23 cellular contexts compared by ENCODE assay signal in the genomic region with DNA sequence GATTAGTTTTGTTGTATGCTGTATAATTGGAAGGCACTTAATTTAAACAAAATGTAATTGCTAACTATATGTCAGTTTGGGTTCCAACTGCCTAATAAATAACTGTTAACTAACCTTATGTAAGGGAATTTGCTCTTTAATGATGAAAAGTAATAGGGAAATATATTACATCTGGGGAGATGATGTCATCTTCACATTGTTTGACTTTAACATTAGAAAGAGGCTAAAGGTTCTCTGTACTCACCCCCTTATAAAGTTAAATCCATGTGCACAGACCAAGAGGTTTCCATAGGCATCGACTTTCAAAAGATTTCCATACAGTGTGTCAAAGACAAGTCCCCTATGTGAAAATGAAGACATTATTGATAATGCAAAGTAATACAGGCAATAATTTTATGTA.
DNase-seq lines count a peak whose midpoint lies in the region; ATAC-seq, FAIRE-seq and TF ChIP-seq lines count a peak whose summit lies in the region.
"Had no signal": no experiment of that assay in that cellular context is flagged by ENCODE, and none has a peak within 500 bp of the region (broad histone marks: within the 10 kb centered on the region; RNA-seq: fewer than 3 reads in every experiment).

No MANE protein-coding gene starts in this region.

- ATAC-seq in HepG2 (no peak), right lobe of liver (no peak), gastrocnemius medialis (no peak), HG02678 (IDR thresholded peaks at IDR 0.05; ENCODE audit: unreplicated experiment) (no peak)
- no peak for ATAC-seq in CD8-positive, alpha-beta T cell
- ATAC-seq: GM12878, K562 had no signal

- H3K4me2 ChIP-seq in HepG2 (ENCODE audit: low read depth, low read length) = no peak overlapping the region
- no peak overlapping the region for H3K4me2 ChIP-seq in PC-9
- H3K4me2 ChIP-seq: BLaER1 had no signal

- in situ Hi-C loops in HepG2 (cut with HindIII; ENCODE audit: extremely low pct_ligation_motif_present, low pct_unique_long_range_greater_than_20kb) (no loop called here), gastrocnemius medialis (cut with MboI; ENCODE audit: low sequenced_read_pairs in 4 of 4) (loop anchor here in 1 of 4 donors (25.0 kb wide), 1 partner anchor 132 kb away; a partner anchor contains a TSS)

- H3K27ac ChIP-seq in HepG2 (ENCODE audit: extremely low read length, insufficient read depth, low read length) (no peak overlapping the region), right lobe of liver (no peak overlapping the region), PC-9 (0 out of 2 replicates have a peak overlapping the region, but pooled peaks have one; percentile 14), gastrocnemius medialis (peak overlapping the region; percentile 79 to 92 (median 84))
- H3K27ac ChIP-seq in CD8-positive, alpha-beta T cell (ENCODE audit: low read depth, low read length) = no peak overlapping the region
- H3K27ac ChIP-seq: 22Rv1, BLaER1, HL-60 had no signal

- 0 out of 2 replicates have a peak, but pooled peaks cover 3% of the 10 kb centered on the region for H4K20me1 ChIP-seq in HepG2 (ENCODE audit: insufficient read depth, low read length)
- peaks cover 4% of the 10 kb centered on the region; the same call in 1 of the 2 replicates for H4K20me1 ChIP-seq in PC-9 (ENCODE audit: insufficient read depth)

- H2AFZ ChIP-seq in HepG2 (ENCODE audit: low read length) (no peak overlapping the region), PC-9 (no peak overlapping the region)

- H3K27me3 ChIP-seq in HepG2 (ENCODE audit: control insufficient read depth in 1 of 2, insufficient read depth in 2 of 2, low read length in 2 of 2) = no peaks in the 10 kb centered on the region
- H3K27me3 ChIP-seq in right lobe of liver = no peaks in the 10 kb centered on the region
- no peaks in the 10 kb centered on the region for H3K27me3 ChIP-seq in PC-9 (ENCODE audit: insufficient read depth, low read depth)
- H3K27me3 ChIP-seq in gastrocnemius medialis = no peaks in the 10 kb centered on the region
- H3K27me3 ChIP-seq in CD8-positive, alpha-beta T cell (ENCODE audit: insufficient read depth, low read length) = no peaks in the 10 kb centered on the region
- H3K27me3 ChIP-seq: BLaER1 had no signal

- TF ChIP-seq CTCF in HepG2 (CRISPR knock-in tag; IDR thresholded peaks at IDR 0.05) = no peak
- TF ChIP-seq CTCF in right lobe of liver (IDR thresholded peaks at IDR 0.05) = no peak
- no peak for TF ChIP-seq CTCF in PC-9 (conservative IDR thresholded peaks at IDR 0.05)
- no peak for TF ChIP-seq CTCF in gastrocnemius medialis (IDR thresholded peaks at IDR 0.05 in 4 of 5, conservative IDR thresholded peaks at IDR 0.05 in 1 of 5)
- no peak for TF ChIP-seq CTCF in CD8-positive, alpha-beta T cell (IDR thresholded peaks at IDR 0.05)

- FAIRE-seq in HepG2 (lab: Jason Lieb, UNC) = no peak
- FAIRE-seq: GM12878, GM18507, H1, K562 had no signal

- no peaks in the 10 kb centered on the region for H3K9me3 ChIP-seq in HepG2 (ENCODE audit: low read length)
- no peaks in the 10 kb centered on the region for H3K9me3 ChIP-seq in right lobe of liver
- no peaks in the 10 kb centered on the region for H3K9me3 ChIP-seq in PC-9 (ENCODE audit: insufficient read depth, low read depth)
- H3K9me3 ChIP-seq in gastrocnemius medialis = no peaks in the 10 kb centered on the region
- H3K9me3 ChIP-seq in CD8-positive, alpha-beta T cell (ENCODE audit: low read length) = no peaks in the 10 kb centered on the region
- H3K9me3 ChIP-seq: BLaER1 had no signal

- H3K36me3 ChIP-seq in HepG2 (replicated peaks in 1 of 2; ENCODE audit: control insufficient read depth in 1 of 2, insufficient read depth in 2 of 2, low read length in 2 of 2) = peaks cover 12 to 47% of the 10 kb centered on the region in 2 experiments
- peaks cover 0 to 23% (median 5%) of the 10 kb centered on the region in 4 donors for H3K36me3 ChIP-seq in right lobe of liver
- peaks cover 17% of the 10 kb centered on the region; the same call in 1 of the 2 replicates for H3K36me3 ChIP-seq in PC-9 (ENCODE audit: low read depth)
- H3K36me3 ChIP-seq in gastrocnemius medialis = peaks cover 0 to 15% of the 10 kb centered on the region in 2 donors
- H3K36me3 ChIP-seq in CD8-positive, alpha-beta T cell (ENCODE audit: insufficient read depth, low read length) = peaks cover 5% of the 10 kb centered on the region

- POLR2A ChIA-PET in HepG2 (lab: Yijun Ruan, JAX) (no interaction called here), PC-9 (lab: Charles Lee; ENCODE audit: unreplicated experiment) (no interaction called here)
- POLR2A ChIA-PET in CD8-positive, alpha-beta T cell (lab: Charles Lee) = no interaction called here

- H3K36me3 Mint-ChIP-seq in CD8-positive, alpha-beta T cell = peaks cover 65% of the 10 kb centered on the region
- peaks cover 0 to 37% (median 10%) of the 10 kb centered on the region in 3 donors for H3K36me3 Mint-ChIP-seq in immature natural killer cell

- H3K9ac ChIP-seq in HepG2 (ENCODE audit: insufficient read depth, low read depth, low read length) = no peak overlapping the region
- H3K9ac ChIP-seq: BLaER1 had no signal

- H3K4me3 ChIP-seq in HepG2 (replicated peaks in 1 of 3; ENCODE audit: insufficient read depth in 1 of 3, low read depth in 2 of 3, low read length in 3 of 3) (no peak overlapping the region), right lobe of liver (no peak overlapping the region), PC-9 (no peak overlapping the region), gastrocnemius medialis (no peak overlapping the region)
- no peak overlapping the region for H3K4me3 ChIP-seq in CD8-positive, alpha-beta T cell (ENCODE audit: low read depth, low read length)
- H3K4me3 ChIP-seq: BLaER1, GM12878, K562 had no signal

- H3K9me3 Mint-ChIP-seq in CD8-positive, alpha-beta T cell = no peaks in the 10 kb centered on the region
- H3K9me3 Mint-ChIP-seq in immature natural killer cell = no peaks in the 10 kb centered on the region
- H3K9me3 Mint-ChIP-seq: CD14-positive monocyte; CD4-positive, alpha-beta memory T cell had no signal

- H3K79me2 ChIP-seq in HepG2 (ENCODE audit: insufficient read depth, low read length) (peaks cover 9% of the 10 kb centered on the region), PC-9 (ENCODE audit: low read depth) (peaks cover 4% of the 10 kb centered on the region; the same call in 1 of the 2 replicates)

- TF ChIP-seq EP300 in HepG2 (IDR thresholded peaks at IDR 0.05; ENCODE audit: low read depth in 2 of 2, low read length in 2 of 2) (no peak), HepG2 (CRISPR knock-in tag; IDR thresholded peaks at IDR 0.05; ENCODE audit: borderline replicate concordance) (no peak)

- DNase-seq in HepG2 (ENCODE audit: low spot score) (no peak), right lobe of liver (no peak), PC-9 (no peak), gastrocnemius medialis (no peak), immature natural killer cell (no peak)
- DNase-seq in CD8-positive, alpha-beta T cell = no peak
- DNase-seq: Calu3; CD4-positive, alpha-beta memory T cell; DMS 273 treated with DMSO at 0.1 percent for 48 hours; DMS53; DND-41; EL; H9; IMR-90 had no signal

- H3K27ac Mint-ChIP-seq in CD8-positive, alpha-beta T cell = no peak overlapping the region
- H3K27ac Mint-ChIP-seq in immature natural killer cell = no peak overlapping the region
- H3K27ac Mint-ChIP-seq: CD14-positive monocyte, H9 had no signal

- H3F3A ChIP-seq in PC-9 (ENCODE audit: insufficient read depth, low read depth) = peaks cover 15% of the 10 kb centered on the region; the same call in 1 of the 2 replicates

- no peak for TF ChIP-seq POLR2A in HepG2 (IDR thresholded peaks at IDR 0.05; ENCODE audit: insufficient read depth in 1 of 2, low read depth in 2 of 2, low read length in 2 of 2)
- no peak for TF ChIP-seq POLR2A in right lobe of liver (IDR thresholded peaks at IDR 0.05)
- no peak for TF ChIP-seq POLR2A in gastrocnemius medialis (IDR thresholded peaks at IDR 0.05)

- CTCF ChIA-PET in HepG2 (lab: Yijun Ruan, JAX; ENCODE audit: low intra/inter-chr PET ratio, low total read pairs) (no interaction called here), PC-9 (lab: Charles Lee) (no interaction called here)
- CTCF ChIA-PET in CD8-positive, alpha-beta T cell (lab: Charles Lee) = interaction anchor here (0.6 kb wide), 1 partner anchor 390 kb away, joined by 3 read pairs; no protein-coding TSS in a partner anchor

- intact Hi-C loops in HepG2 (cut with micrococcal nuclease; ENCODE audit: unreplicated experiment) (no loop called here), right lobe of liver (cut with DNase I) (no loop called here), PC-9 (cut with micrococcal nuclease; ENCODE audit: unreplicated experiment) (loop anchor here (10.0 kb wide), 1 partner anchor 69 kb away; no protein-coding TSS in a partner anchor), gastrocnemius medialis (cut with DNase I; ENCODE audit: low total_unique reads) (no loop called here)
- intact Hi-C loops in CD8-positive, alpha-beta T cell (cut with DNase I, micrococcal nuclease) = loop anchor here in 1 of 2 experiments (10.0 kb wide), 2 partner anchors 139 to 229 kb away; a partner anchor contains a TSS

- TF ChIP-seq RAD21 in HepG2 (CRISPR knock-in tag; IDR thresholded peaks at IDR 0.05) = no peak

- whole genome bisulfite sequencing in HepG2 (ENCODE audit: low lambda C conversion rate) = 90% methylated on average over 1 of the region's 1 CpG
- WGBS in right lobe of liver (ENCODE audit: insufficient coverage, low coverage, low lambda C conversion rate, missing lambda C conversion rate) = 100% methylated on average over 1 of the region's 1 CpG

- no peaks in the 10 kb centered on the region for H3K9me2 ChIP-seq in PC-9 (ENCODE audit: insufficient read depth)

- no peaks in the 10 kb centered on the region for H3K4me1 Mint-ChIP-seq in CD8-positive, alpha-beta T cell (ENCODE audit: low read depth)
- peaks cover 7 to 41% of the 10 kb centered on the region in 2 donors for H3K4me1 Mint-ChIP-seq in immature natural killer cell

- peaks cover 4% of the 10 kb centered on the region for H3K4me1 ChIP-seq in HepG2 (ENCODE audit: insufficient read depth, low read length)
- H3K4me1 ChIP-seq in right lobe of liver = no peaks in the 10 kb centered on the region
- H3K4me1 ChIP-seq in PC-9 (replicated peaks; ENCODE audit: insufficient read depth) = 0 out of 2 replicates have a peak, but pooled peaks cover 7% of the 10 kb centered on the region
- peaks cover 67 to 78% of the 10 kb centered on the region in 2 donors for H3K4me1 ChIP-seq in gastrocnemius medialis
- no peaks in the 10 kb centered on the region for H3K4me1 ChIP-seq in CD8-positive, alpha-beta T cell (ENCODE audit: insufficient read depth, low read length)
- H3K4me1 ChIP-seq: BLaER1 had no signal

- H3K4me3 Mint-ChIP-seq in CD8-positive, alpha-beta T cell = no peak overlapping the region
- no peak overlapping the region for H3K4me3 Mint-ChIP-seq in immature natural killer cell
- H3K4me3 Mint-ChIP-seq: CD14-positive monocyte; CD4-positive, alpha-beta memory T cell; H9 had no signal

- no TSS peak for BruUV-seq in HepG2 (replicated peaks; lab: Mats Ljungman, UMichigan)
- BruUV-seq in PC-9 (replicated peaks; lab: Mats Ljungman, UMichigan) = no TSS peak

- H3K27me3 Mint-ChIP-seq in CD8-positive, alpha-beta T cell (ENCODE audit: low read depth) = no peaks in the 10 kb centered on the region
- peaks cover 0 to 2% (median 2%) of the 10 kb centered on the region in 3 donors for H3K27me3 Mint-ChIP-seq in immature natural killer cell (ENCODE audit: low read depth in 3 of 3)
- H3K27me3 Mint-ChIP-seq: CD4-positive, alpha-beta memory T cell had no signal

TF ChIP-seq in HepG2, 621 proteins besides CTCF, POLR2A, EP300 and RAD21 (continues in another document):
- TF ChIP-seq SP4 (CRISPR knock-in tag; IDR thresholded peaks at IDR 0.05) (no peak), ATF7 (IDR thresholded peaks at IDR 0.05) (peak; percentile 74), ATF7 (CRISPR knock-in tag; IDR thresholded peaks at IDR 0.05) (no peak)

Comparison
In these comparisons a context has a peak if more than half of its experiments do, and no peak if none do; other contexts are left out.
1. H3K27ac ChIP-seq: peak in PC-9 (single experiment) and gastrocnemius medialis (4 of 4); none in HepG2 (single experiment), right lobe of liver (0 of 3) and CD8-positive, alpha-beta T cell (single experiment).